Comparison of ENCODE assay signal across 20 cellular contexts in genomic region chrX:41530082-41530481, GRCh38.
A peak's percentile ranks its signal among the peaks of the same experiment; 100 is the strongest.
DNase-seq lines count a peak whose midpoint lies in the region; ATAC-seq, FAIRE-seq and TF ChIP-seq lines count a peak whose summit lies in the region.
"Had no signal": no experiment of that assay in that cellular context is flagged by ENCODE, and none has a peak within 500 bp of the region (broad histone marks: within the 10 kb centered on the region; RNA-seq: fewer than 3 reads in every experiment).

No MANE protein-coding gene starts in this region.

- peaks cover 8% of the 10 kb centered on the region for H3K36me3 Mint-ChIP-seq in T-helper 17 cell (ENCODE audit: low read depth)
- H3K36me3 Mint-ChIP-seq in activated naive CD4-positive, alpha-beta T cell treated with anti-CD3 and anti-CD28 coated beads, Interleukin-2, amount 10 ng/mL, durations not matched to agents 7 days and 5 days = peaks cover 27% of the 10 kb centered on the region
- peaks cover 7% of the 10 kb centered on the region for H3K36me3 Mint-ChIP-seq in activated naive CD8-positive, alpha-beta T cell treated with anti-CD3 and anti-CD28 coated beads, Interleukin-2, amount 50 U/mL, for 24 hours (ENCODE audit: low read depth)

- no peak overlapping the region for H3K27ac Mint-ChIP-seq in T-helper 17 cell
- H3K27ac Mint-ChIP-seq in activated naive CD4-positive, alpha-beta T cell treated with anti-CD3 and anti-CD28 coated beads, Interleukin-2, amount 10 ng/mL, durations not matched to agents 7 days and 5 days = no peak overlapping the region
- H3K27ac Mint-ChIP-seq in activated naive CD8-positive, alpha-beta T cell treated with anti-CD3 and anti-CD28 coated beads, Interleukin-2, amount 50 U/mL, for 24 hours = no peak overlapping the region

- no peak overlapping the region for H3K4me2 ChIP-seq in HepG2 (ENCODE audit: low read depth, low read length)

- peak overlapping the region; percentile 21 for H3K4me3 Mint-ChIP-seq in T-helper 17 cell
- no peak overlapping the region for H3K4me3 Mint-ChIP-seq in activated naive CD4-positive, alpha-beta T cell treated with anti-CD3 and anti-CD28 coated beads, Interleukin-2, amount 10 ng/mL, durations not matched to agents 7 days and 5 days
- no peak overlapping the region for H3K4me3 Mint-ChIP-seq in activated naive CD8-positive, alpha-beta T cell treated with anti-CD3 and anti-CD28 coated beads, Interleukin-2, amount 50 U/mL, for 24 hours
- H3K4me3 Mint-ChIP-seq: CD8-positive, alpha-beta memory T cell had no signal

- H3K4me1 ChIP-seq in HepG2 (ENCODE audit: insufficient read depth, low read length) (no peaks in the 10 kb centered on the region), right lobe of liver (no peaks in the 10 kb centered on the region)

- H3K27me3 ChIP-seq in HepG2 (ENCODE audit: control insufficient read depth in 1 of 2, insufficient read depth in 2 of 2, low read length in 2 of 2) = no peaks in the 10 kb centered on the region
- no peaks in the 10 kb centered on the region for H3K27me3 ChIP-seq in right lobe of liver
- H3K27me3 ChIP-seq in bronchial epithelial cell (ENCODE audit: control insufficient read depth, insufficient read depth, low read length) = no peaks in the 10 kb centered on the region

- no peaks in the 10 kb centered on the region for H4K20me1 ChIP-seq in HepG2 (ENCODE audit: insufficient read depth, low read length)

- H3K79me2 ChIP-seq in HepG2 (ENCODE audit: insufficient read depth, low read length) = no peaks in the 10 kb centered on the region

- H3K9me3 Mint-ChIP-seq in activated naive CD4-positive, alpha-beta T cell treated with anti-CD3 and anti-CD28 coated beads, Interleukin-2, amount 10 ng/mL, durations not matched to agents 7 days and 5 days = no peaks in the 10 kb centered on the region
- H3K9me3 Mint-ChIP-seq in activated naive CD8-positive, alpha-beta T cell treated with anti-CD3 and anti-CD28 coated beads, Interleukin-2, amount 50 U/mL, for 24 hours = no peaks in the 10 kb centered on the region
- H3K9me3 Mint-ChIP-seq: CD4-positive, CD25-positive, alpha-beta regulatory T cell; CD8-positive, alpha-beta memory T cell had no signal

- H3K4me3 ChIP-seq in HepG2 (replicated peaks in 1 of 3; ENCODE audit: insufficient read depth in 1 of 3, low read depth in 2 of 3, low read length in 3 of 3) (no peak overlapping the region), right lobe of liver (no peak overlapping the region), bronchial epithelial cell (ENCODE audit: low read depth, low read length) (no peak overlapping the region)

- no TSS peak for BruUV-seq in HepG2 (replicated peaks; lab: Mats Ljungman, UMichigan)

- H3K36me3 ChIP-seq in HepG2 (replicated peaks in 1 of 2; ENCODE audit: control insufficient read depth in 1 of 2, insufficient read depth in 2 of 2, low read length in 2 of 2) (no peaks in the 10 kb centered on the region; a peak in 2 of 5 replicates), right lobe of liver (peaks cover 0 to 4% (median 0%) of the 10 kb centered on the region in 4 donors), bronchial epithelial cell (ENCODE audit: control insufficient read depth, insufficient read depth, low read length) (no peaks in the 10 kb centered on the region)

- CTCF ChIA-PET in HepG2 (lab: Yijun Ruan, JAX; ENCODE audit: low intra/inter-chr PET ratio, low total read pairs) = no interaction called here
- CTCF ChIA-PET in activated naive CD4-positive, alpha-beta T cell treated with anti-CD3 and anti-CD28 coated beads, Interleukin-2, amount 10 ng/mL, durations not matched to agents 7 days and 5 days (lab: Charles Lee) = no interaction called here

- TF ChIP-seq POLR2A in HepG2 (IDR thresholded peaks at IDR 0.05; ENCODE audit: insufficient read depth in 1 of 2, low read depth in 2 of 2, low read length in 2 of 2) = no peak
- no peak for TF ChIP-seq POLR2A in right lobe of liver (IDR thresholded peaks at IDR 0.05)

- TF ChIP-seq EP300 in HepG2 (IDR thresholded peaks at IDR 0.05; ENCODE audit: low read depth in 2 of 2, low read length in 2 of 2) (no peak), HepG2 (CRISPR knock-in tag; IDR thresholded peaks at IDR 0.05; ENCODE audit: borderline replicate concordance) (no peak)

- in situ Hi-C loops in HepG2 (cut with HindIII; ENCODE audit: extremely low pct_ligation_motif_present, low pct_unique_long_range_greater_than_20kb) = no loop called here

- no peaks in the 10 kb centered on the region for H3K9me3 ChIP-seq in HepG2 (ENCODE audit: low read length)
- H3K9me3 ChIP-seq in right lobe of liver = no peaks in the 10 kb centered on the region
- H3K9me3 ChIP-seq in T-helper 17 cell (ENCODE audit: control insufficient read depth, low read length, poor library complexity, severe bottlenecking) = no peaks in the 10 kb centered on the region

- H3K4me1 Mint-ChIP-seq in T-helper 17 cell = peaks cover 20% of the 10 kb centered on the region
- peaks cover 6% of the 10 kb centered on the region for H3K4me1 Mint-ChIP-seq in activated naive CD4-positive, alpha-beta T cell treated with anti-CD3 and anti-CD28 coated beads, Interleukin-2, amount 10 ng/mL, durations not matched to agents 7 days and 5 days
- H3K4me1 Mint-ChIP-seq in activated naive CD8-positive, alpha-beta T cell treated with anti-CD3 and anti-CD28 coated beads, Interleukin-2, amount 50 U/mL, for 24 hours = peaks cover 17% of the 10 kb centered on the region

- no peak for TF ChIP-seq CTCF in HepG2 (CRISPR knock-in tag; IDR thresholded peaks at IDR 0.05)
- no peak for TF ChIP-seq CTCF in right lobe of liver (IDR thresholded peaks at IDR 0.05)
- no peak for TF ChIP-seq CTCF in bronchial epithelial cell (IDR thresholded peaks at IDR 0.05; ENCODE audit: insufficient read depth, low read length, severe bottlenecking)

- H3K27me3 Mint-ChIP-seq in T-helper 17 cell = no peaks in the 10 kb centered on the region
- H3K27me3 Mint-ChIP-seq in activated naive CD4-positive, alpha-beta T cell treated with anti-CD3 and anti-CD28 coated beads, Interleukin-2, amount 10 ng/mL, durations not matched to agents 7 days and 5 days = no peaks in the 10 kb centered on the region
- no peaks in the 10 kb centered on the region for H3K27me3 Mint-ChIP-seq in activated naive CD8-positive, alpha-beta T cell treated with anti-CD3 and anti-CD28 coated beads, Interleukin-2, amount 50 U/mL, for 24 hours
- H3K27me3 Mint-ChIP-seq: CD4-positive, CD25-positive, alpha-beta regulatory T cell had no signal

- intact Hi-C loops in HepG2 (cut with micrococcal nuclease; ENCODE audit: unreplicated experiment) (no loop called here), right lobe of liver (cut with DNase I) (no loop called here)

- H3K27ac ChIP-seq in HepG2 (ENCODE audit: extremely low read length, insufficient read depth, low read length) = no peak overlapping the region
- H3K27ac ChIP-seq in right lobe of liver = no peak overlapping the region
- H3K27ac ChIP-seq: C4-2B had no signal

- no peak for TF ChIP-seq RAD21 in HepG2 (CRISPR knock-in tag; IDR thresholded peaks at IDR 0.05)

- no peak for ATAC-seq in HepG2
- ATAC-seq in right lobe of liver = no peak
- ATAC-seq in T-helper 17 cell = no peak
- no peak for ATAC-seq in activated naive CD8-positive, alpha-beta T cell treated with anti-CD3 and anti-CD28 coated beads, Interleukin-2, amount 50 U/mL, for 24 hours

- FAIRE-seq in HepG2 (lab: Jason Lieb, UNC) = no peak
- peak; percentile 58 for FAIRE-seq in bronchial epithelial cell (lab: Jason Lieb, UNC)
- FAIRE-seq: D721Med, GM12891, GM18507 had no signal

- no peak overlapping the region for H2AFZ ChIP-seq in HepG2 (ENCODE audit: low read length)

- DNase-seq in HepG2 (ENCODE audit: low spot score) (no peak), right lobe of liver (no peak), T-helper 17 cell (no peak), bronchial epithelial cell (ENCODE audit: low read depth) (no peak), C1 segment of cervical spinal cord (lab: John Stamatoyannopoulos, UW) (no peak)
- no peak for DNase-seq in activated naive CD4-positive, alpha-beta T cell treated with anti-CD3 and anti-CD28 coated beads, Interleukin-2, amount 10 ng/mL, durations not matched to agents 7 days and 5 days
- DNase-seq in activated naive CD8-positive, alpha-beta T cell treated with anti-CD3 and anti-CD28 coated beads, Interleukin-2, amount 50 U/mL, for 24 hours = no peak
- DNase-seq: 8988T; CD4-positive, CD25-positive, alpha-beta regulatory T cell; CD8-positive, alpha-beta memory T cell; DMS 273 treated with DMSO at 0.1 percent for 48 hours; DMS79 treated with DMSO at 0.1 percent for 48 hours; GF-D8; GOT3; H7; HCEC 1CT had no signal

- POLR2A ChIA-PET in HepG2 (lab: Yijun Ruan, JAX) = no interaction called here

- no peak overlapping the region for H3K9ac ChIP-seq in HepG2 (ENCODE audit: insufficient read depth, low read depth, low read length)

TF ChIP-seq in HepG2, 621 proteins besides CTCF, POLR2A, EP300 and RAD21:
- TF ChIP-seq MAFK (conservative IDR thresholded peaks at IDR 0.05 in 1 of 2, IDR thresholded peaks at IDR 0.05 in 1 of 2; ENCODE audit: low read length in 2 of 2) (peak; percentile 83 to 94), MAFF (IDR thresholded peaks at IDR 0.05; ENCODE audit: low read depth, low read length) (peak; percentile 89), ZNF615 (CRISPR knock-in tag; IDR thresholded peaks at IDR 0.05; ENCODE audit: borderline replicate concordance) (no peak)
